In the genomic region with DNA sequence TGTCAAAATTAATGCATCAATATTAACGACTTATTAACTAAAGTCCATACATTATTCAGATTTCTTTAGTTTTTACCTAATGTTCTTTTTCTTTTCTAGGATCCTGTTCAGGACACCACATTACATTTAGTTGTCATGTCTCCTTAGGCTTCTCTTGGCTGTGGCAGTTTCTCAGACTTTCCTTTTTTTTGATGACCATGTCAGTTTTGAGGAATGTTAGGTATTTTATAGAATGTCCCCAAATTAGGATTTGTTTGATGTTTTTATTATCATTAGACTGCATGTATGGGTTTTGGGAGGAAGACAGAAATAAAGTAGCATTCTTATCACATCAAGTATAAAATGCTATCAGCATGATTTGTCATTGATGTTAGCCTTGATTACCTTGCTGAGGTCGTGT, we compare ENCODE assay signal across 23 cellular contexts. TPM values are rescaled to one million over a fixed set of nuclear protein-coding genes. Genes with fewer than 3 reads are reported as not detected.
A peak's percentile ranks its signal among the peaks of the same experiment; 100 is the strongest.
DNase-seq lines count a peak whose midpoint lies in the region; ATAC-seq, FAIRE-seq and TF ChIP-seq lines count a peak whose summit lies in the region.
"Had no signal": no experiment of that assay in that cellular context is flagged by ENCODE, and none has a peak within 500 bp of the region (broad histone marks: within the 10 kb centered on the region; RNA-seq: fewer than 3 reads in every experiment).

No MANE protein-coding gene starts in this region.

- 58% methylated on average over 2 of the region's 2 CpGs for WGBS in suprapubic skin
- WGBS in neuronal stem cell (ENCODE audit: extremely low coverage in 2 of 2, insufficient read length in 2 of 2, insufficient replicate concordance in 1 of 2), 2 donors: no CpG with 5 or more reads among the region's 2 CpGs

- H3K4me3 Mint-ChIP-seq in activated T-cell treated with anti-CD3 and anti-CD28 coated beads, Interleukin-2, amount 50 U/mL, for 72 hours: no peak overlapping the region
- H3K4me3 Mint-ChIP-seq in activated T-cell treated with anti-CD3 and anti-CD28 coated beads, Interleukin-2, amount 50 U/mL, for 24 hours: no peak overlapping the region
- H3K4me3 Mint-ChIP-seq in chondrocyte (ENCODE audit: unreplicated experiment): peak overlapping the region; percentile 2
- H3K4me3 Mint-ChIP-seq in progenitor cell of endocrine pancreas (ENCODE audit: low read depth): no peak overlapping the region
- H3K4me3 Mint-ChIP-seq: CD4-positive, alpha-beta T cell had no signal

- no peak overlapping the region for H2BK5ac ChIP-seq in neuronal stem cell (ENCODE audit: low read length)

- peaks cover 11 to 24% of the 10 kb centered on the region in 2 donors for H3K36me3 Mint-ChIP-seq in activated T-cell treated with anti-CD3 and anti-CD28 coated beads, Interleukin-2, amount 50 U/mL, for 72 hours (ENCODE audit: insufficient read depth in 2 of 2)
- H3K36me3 Mint-ChIP-seq in activated T-cell treated with anti-CD3 and anti-CD28 coated beads, Interleukin-2, amount 50 U/mL, for 24 hours (ENCODE audit: low read depth): peaks cover 79% of the 10 kb centered on the region
- H3K36me3 Mint-ChIP-seq in chondrocyte (ENCODE audit: low read depth) (peaks cover 13% of the 10 kb centered on the region), progenitor cell of endocrine pancreas (ENCODE audit: insufficient read depth) (peaks cover 12% of the 10 kb centered on the region)

- H2BK15ac ChIP-seq in neuronal stem cell (ENCODE audit: low read length): no peak overlapping the region

- DNase-seq in activated T-cell treated with anti-CD3 and anti-CD28 coated beads, Interleukin-2, amount 50 U/mL, for 72 hours: no peak
- no peak for DNase-seq in activated T-cell treated with anti-CD3 and anti-CD28 coated beads, Interleukin-2, amount 50 U/mL, for 24 hours
- DNase-seq in GM19239 (ENCODE audit: insufficient read length, low spot score) (no peak), chondrocyte (ENCODE audit: low spot score) (no peak), progenitor cell of endocrine pancreas (ENCODE audit: low spot score, unreplicated experiment) (no peak), NCI-H510A (lab: John Stamatoyannopoulos, UW) (no peak), suprapubic skin (ENCODE audit: low spot score in 2 of 2) (no peak), neuronal stem cell (ENCODE audit: low spot score) (no peak)
- DNase-seq: ACHN; CD4-positive, alpha-beta T cell; COR-L47; GF-D8; H7; IMR-90; MM.1S; NCI-H2029 treated with DMSO at 0.1 percent for 48 hours; NCI-H2227 treated with DMSO at 0.1 percent for 48 hours; NCI-H69; Peyer's patch; SHP77 treated with DMSO at 0.1 percent for 48 hours had no signal

- no peak for TF ChIP-seq POLR2A in suprapubic skin (IDR thresholded peaks at IDR 0.05)

- TF ChIP-seq CTCF in chondrocyte (IDR thresholded peaks at IDR 0.05) (no peak), progenitor cell of endocrine pancreas (IDR thresholded peaks at IDR 0.05; ENCODE audit: unreplicated experiment) (no peak), suprapubic skin (IDR thresholded peaks at IDR 0.05) (no peak)

- H3K9me3 Mint-ChIP-seq in activated T-cell treated with anti-CD3 and anti-CD28 coated beads, Interleukin-2, amount 50 U/mL, for 72 hours: no peaks in the 10 kb centered on the region
- H3K9me3 Mint-ChIP-seq in activated T-cell treated with anti-CD3 and anti-CD28 coated beads, Interleukin-2, amount 50 U/mL, for 24 hours: no peaks in the 10 kb centered on the region
- peaks cover 3% of the 10 kb centered on the region for H3K9me3 Mint-ChIP-seq in chondrocyte (ENCODE audit: low read depth)
- no peaks in the 10 kb centered on the region for H3K9me3 Mint-ChIP-seq in progenitor cell of endocrine pancreas (ENCODE audit: low read depth)
- H3K9me3 Mint-ChIP-seq: CD4-positive, alpha-beta T cell had no signal

- no peak overlapping the region for H3K14ac ChIP-seq in neuronal stem cell (ENCODE audit: low read length)

- no peak overlapping the region for H2BK120ac ChIP-seq in neuronal stem cell (ENCODE audit: low read depth, low read length)

- H2BK12ac ChIP-seq in neuronal stem cell (ENCODE audit: low read length): no peak overlapping the region

- no peak overlapping the region for H3K9ac ChIP-seq in neuronal stem cell (ENCODE audit: low read depth, low read length, poor library complexity)
- H3K9ac ChIP-seq: KMS-11 had no signal

- H3K4me1 ChIP-seq in suprapubic skin (no peaks in the 10 kb centered on the region), neuronal stem cell (ENCODE audit: control insufficient read depth in 2 of 2, insufficient read depth in 1 of 2, low read depth in 1 of 2, low read length in 2 of 2) (peaks cover 2 to 15% of the 10 kb centered on the region in 2 donors)
- H3K4me1 ChIP-seq: Peyer's patch had no signal

- H3K27ac ChIP-seq in suprapubic skin: no peak overlapping the region
- no peak overlapping the region for H3K27ac ChIP-seq in neuronal stem cell (replicated peaks; ENCODE audit: low read length)
- H3K27ac ChIP-seq: 22Rv1, KMS-11, Peyer's patch had no signal

- no peak overlapping the region for H3K23ac ChIP-seq in neuronal stem cell (ENCODE audit: low read depth, low read length, poor library complexity)

- H2AFZ ChIP-seq in neuronal stem cell (ENCODE audit: low read length): no peak overlapping the region

- H3K27ac Mint-ChIP-seq in activated T-cell treated with anti-CD3 and anti-CD28 coated beads, Interleukin-2, amount 50 U/mL, for 72 hours: peak overlapping the region; percentile 13
- no peak overlapping the region for H3K27ac Mint-ChIP-seq in activated T-cell treated with anti-CD3 and anti-CD28 coated beads, Interleukin-2, amount 50 U/mL, for 24 hours
- peak overlapping the region; percentile 74 for H3K27ac Mint-ChIP-seq in chondrocyte (ENCODE audit: unreplicated experiment)
- H3K27ac Mint-ChIP-seq in progenitor cell of endocrine pancreas: peak overlapping the region; percentile 62
- H3K27ac Mint-ChIP-seq: CD4-positive, alpha-beta T cell had no signal

- H3K4me2 ChIP-seq in neuronal stem cell (ENCODE audit: insufficient read depth, low read length, poor library complexity, severe bottlenecking): no peak overlapping the region
- H3K4me2 ChIP-seq: KMS-11 had no signal

- no peak for ATAC-seq in activated T-cell treated with anti-CD3 and anti-CD28 coated beads, Interleukin-2, amount 50 U/mL, for 72 hours (replicated peaks in 1 of 2)

- H3K18ac ChIP-seq in neuronal stem cell (ENCODE audit: low read length): no peak overlapping the region

- H3K27me3 ChIP-seq in suprapubic skin (no peaks in the 10 kb centered on the region), neuronal stem cell (ENCODE audit: control insufficient read depth in 3 of 3, insufficient read depth in 3 of 3, low read depth in 1 of 3, low read length in 3 of 3) (no peaks in the 10 kb centered on the region)
- H3K27me3 ChIP-seq: Peyer's patch had no signal

- no peak overlapping the region for H2AK5ac ChIP-seq in neuronal stem cell (ENCODE audit: low read depth, low read length)

- H4K91ac ChIP-seq in neuronal stem cell (ENCODE audit: low read depth, low read length, poor library complexity): no peak overlapping the region

- no peak overlapping the region for H4K8ac ChIP-seq in neuronal stem cell (ENCODE audit: low read depth, low read length)

- H3K9me3 ChIP-seq in suprapubic skin (no peaks in the 10 kb centered on the region), neuronal stem cell (replicated peaks in 1 of 2; ENCODE audit: control insufficient read depth in 2 of 2, insufficient read depth in 1 of 2, low read depth in 1 of 2, low read length in 2 of 2) (peaks cover 0 to 9% of the 10 kb centered on the region in 2 donors)
- H3K9me3 ChIP-seq: Peyer's patch had no signal

- H3K4ac ChIP-seq in neuronal stem cell (ENCODE audit: low read length): no peak overlapping the region

- peak; percentile 47 for FAIRE-seq in GM19239 (lab: Jason Lieb, UNC)
- FAIRE-seq: GM12891 had no signal

- peaks cover 6% of the 10 kb centered on the region for H3K36me3 ChIP-seq in suprapubic skin
- H3K36me3 ChIP-seq in neuronal stem cell (replicated peaks in 1 of 2; ENCODE audit: control insufficient read depth in 2 of 2, insufficient read depth in 2 of 2, low read length in 2 of 2): peaks cover 0 to 28% of the 10 kb centered on the region in 2 donors
- H3K36me3 ChIP-seq: Peyer's patch had no signal

- H3K4me1 Mint-ChIP-seq in activated T-cell treated with anti-CD3 and anti-CD28 coated beads, Interleukin-2, amount 50 U/mL, for 72 hours (ENCODE audit: low read depth): peaks cover 31% of the 10 kb centered on the region
- peaks cover 43% of the 10 kb centered on the region for H3K4me1 Mint-ChIP-seq in activated T-cell treated with anti-CD3 and anti-CD28 coated beads, Interleukin-2, amount 50 U/mL, for 24 hours (ENCODE audit: low read depth)
- H3K4me1 Mint-ChIP-seq in chondrocyte (ENCODE audit: low read depth): peaks cover 15% of the 10 kb centered on the region
- H3K4me1 Mint-ChIP-seq in progenitor cell of endocrine pancreas (ENCODE audit: low read depth): peaks cover 9% of the 10 kb centered on the region

- H3K4me3 ChIP-seq in suprapubic skin: no peak overlapping the region
- H3K4me3 ChIP-seq in neuronal stem cell (ENCODE audit: low read length in 2 of 2): no peak overlapping the region
- H3K4me3 ChIP-seq: Peyer's patch had no signal

- H3K27me3 Mint-ChIP-seq in activated T-cell treated with anti-CD3 and anti-CD28 coated beads, Interleukin-2, amount 50 U/mL, for 72 hours (ENCODE audit: low read depth): no peaks in the 10 kb centered on the region
- H3K27me3 Mint-ChIP-seq in activated T-cell treated with anti-CD3 and anti-CD28 coated beads, Interleukin-2, amount 50 U/mL, for 24 hours: no peaks in the 10 kb centered on the region
- H3K27me3 Mint-ChIP-seq in chondrocyte (ENCODE audit: low read depth) (no peaks in the 10 kb centered on the region), progenitor cell of endocrine pancreas (no peaks in the 10 kb centered on the region)
- H3K27me3 Mint-ChIP-seq: CD4-positive, alpha-beta T cell had no signal

- TF ChIP-seq EP300 in suprapubic skin (IDR thresholded peaks at IDR 0.05): no peak

- H3K79me1 ChIP-seq in neuronal stem cell (ENCODE audit: low read depth, low read length): peaks cover 2% of the 10 kb centered on the region

RNA-seq across cellular contexts. Expression of gene ZCCHC7, which starts 32.0 kb away (rescaled TPM):
- total RNA-seq in activated T-cell treated with anti-CD3 and anti-CD28 coated beads, Interleukin-2, amount 50 U/mL, for 72 hours: 10 to 100 TPM; 47.2 to 47.4 TPM
- 21.9 to 26.6 TPM (median 22.5 TPM) in 3 replicates for total RNA-seq in chondrocyte
- 16.6 and 16.7 TPM in 2 replicates for total RNA-seq in progenitor cell of endocrine pancreas
- 10 to 100 TPM; 16.3 to 37.6 (median 20.4) TPM for total RNA-seq in suprapubic skin
- polyA plus RNA-seq in neuronal stem cell (2013, experiment 1 of 2): 34.8 TPM
- polyA plus RNA-seq in neuronal stem cell (2013, experiment 2 of 2): 35.4 TPM
